In genomic region chr17:3851461-3852100, GRCh38 we compare ENCODE assay signal across 22 cellular contexts.
"Had no signal": no experiment of that assay in that cellular context is flagged by ENCODE, and none has a peak within 500 bp of the region (broad histone marks: within the 10 kb centered on the region; RNA-seq: fewer than 3 reads in every experiment).

No MANE protein-coding gene starts in this region.

- FAIRE-seq: frontal cortex had no signal

- H3K4me1 ChIP-seq: vagina had no signal

- H3K27ac Mint-ChIP-seq: nephron progenitor cell, progenitor cell of endocrine pancreas had no signal

- H3K9me3 ChIP-seq: heart left ventricle, ovary, tibial artery, upper lobe of right lung, vagina had no signal

- H3K36me3 ChIP-seq: heart left ventricle, ovary, tibial artery, upper lobe of right lung, vagina had no signal

- ATAC-seq: left colon; left ventricle myocardium superior; naive thymus-derived CD4-positive, alpha-beta T cell; stimulated activated effector memory CD8-positive, alpha-beta T cell treated with anti-CD3 and anti-CD28 coated beads, Interleukin-12 subunit alpha, Interleukin-12 subunit beta, amount 100 ng/mL, for 72 hours; stimulated activated naive CD8-positive, alpha-beta T cell treated with anti-CD3 and anti-CD28 coated beads, Interleukin-15, Interleukin-2, amounts not matched to agents 100 U/mL and 50 U/mL, for 24 hours; upper lobe of right lung had no signal

- H3K4me2 ChIP-seq: smooth muscle cell had no signal

- H3K27ac ChIP-seq: heart left ventricle, ovary, tibial artery, upper lobe of right lung, vagina had no signal

- H3K4me3 ChIP-seq: dorsolateral prefrontal cortex, heart left ventricle, lung, ovary, smooth muscle cell, tibial artery, upper lobe of right lung, vagina had no signal

- H3K9me3 Mint-ChIP-seq: stimulated activated effector memory CD8-positive, alpha-beta T cell treated with anti-CD3 and anti-CD28 coated beads, Interleukin-12 subunit alpha, Interleukin-12 subunit beta, amount 100 ng/mL, for 72 hours had no signal

- DNase-seq: cortex of kidney; effector CD8-positive, alpha-beta T cell; heart left ventricle; hippocampal formation; left colon; left ventricle myocardium superior; mesendoderm; naive thymus-derived CD4-positive, alpha-beta T cell; nephron progenitor cell; ovary; stimulated activated CD4-positive, alpha-beta T cell treated with anti-CD3 and anti-CD28 coated beads, Interleukin-4, amount 100 ng/mL, for 1 hour; stimulated activated CD8-positive, alpha-beta memory T cell treated with anti-CD3 and anti-CD28 coated beads, Interleukin-4, amount 100 ng/mL, for 48 hours; stimulated activated naive CD8-positive, alpha-beta T cell treated with anti-CD3 and anti-CD28 coated beads, Interleukin-15, Interleukin-2, amounts not matched to agents 100 U/mL and 50 U/mL, for 24 hours had no signal

- H3K27me3 ChIP-seq: dorsolateral prefrontal cortex, ovary, upper lobe of right lung, vagina had no signal

- H3K36me3 Mint-ChIP-seq: naive thymus-derived CD4-positive, alpha-beta T cell; stimulated activated effector memory CD8-positive, alpha-beta T cell treated with anti-CD3 and anti-CD28 coated beads, Interleukin-12 subunit alpha, Interleukin-12 subunit beta, amount 100 ng/mL, for 72 hours had no signal

- H3K4me3 Mint-ChIP-seq: naive thymus-derived CD4-positive, alpha-beta T cell; nephron progenitor cell; stimulated activated effector memory CD8-positive, alpha-beta T cell treated with anti-CD3 and anti-CD28 coated beads, Interleukin-12 subunit alpha, Interleukin-12 subunit beta, amount 100 ng/mL, for 72 hours had no signal
